24 cellular contexts compared by ENCODE assay signal in the genomic region with DNA sequence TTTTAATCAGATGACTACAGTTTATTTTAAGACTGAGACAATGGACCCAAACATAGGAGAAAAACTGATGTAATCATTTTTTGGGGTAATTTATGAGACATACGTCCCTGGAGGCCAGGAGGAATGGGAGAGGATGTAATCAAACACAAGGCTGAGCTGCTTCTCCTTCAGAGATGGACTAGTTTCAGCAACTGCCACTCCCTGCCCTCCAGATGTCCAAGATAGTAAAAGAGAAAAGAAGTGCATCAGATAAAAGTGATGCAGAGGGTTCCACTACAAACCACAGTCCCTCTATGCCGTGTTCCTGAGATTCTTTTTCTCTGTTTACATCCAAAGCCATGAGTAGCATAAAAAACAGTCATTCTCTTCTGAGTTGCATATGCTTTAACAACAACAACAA.
DNase-seq lines count a peak whose midpoint lies in the region; ATAC-seq, FAIRE-seq and TF ChIP-seq lines count a peak whose summit lies in the region.
"Had no signal": no experiment of that assay in that cellular context is flagged by ENCODE, and none has a peak within 500 bp of the region (broad histone marks: within the 10 kb centered on the region; RNA-seq: fewer than 3 reads in every experiment).

No MANE protein-coding gene starts in this region.

- H2BK12ac ChIP-seq in trophoblast cell (ENCODE audit: low read length), result no peak overlapping the region

- FAIRE-seq in GM12891 (lab: Jason Lieb, UNC), result no peak
- FAIRE-seq: colon, D721Med had no signal

- H3K9me1 ChIP-seq in IMR-90 (ENCODE audit: insufficient read depth, low read length), result peaks cover 2% of the 10 kb centered on the region; the same call in 1 of the 2 replicates

- no peak overlapping the region for H3K27ac Mint-ChIP-seq in naive thymus-derived CD8-positive, alpha-beta T cell
- H3K27ac Mint-ChIP-seq: activated CD4-positive, alpha-beta T cell treated with anti-CD3 and anti-CD28 coated beads for 36 hours; activated CD8-positive, alpha-beta T cell treated with anti-CD3 and anti-CD28 coated beads, Interleukin-2, amount 10 ng/mL, durations not matched to agents 7 days and 5 days; activated naive CD4-positive, alpha-beta T cell treated with anti-CD3 and anti-CD28 coated beads, Interleukin-2, amount 50 U/mL, for 72 hours; immature natural killer cell had no signal

- H3K27me3 ChIP-seq in BLaER1, result no peaks in the 10 kb centered on the region
- H3K27me3 ChIP-seq in IMR-90 (ENCODE audit: control insufficient read depth, insufficient read depth, low read length), result peaks cover 15% of the 10 kb centered on the region
- H3K27me3 ChIP-seq in osteoblast (ENCODE audit: insufficient read depth, low read length), result no peaks in the 10 kb centered on the region
- H3K27me3 ChIP-seq in trophoblast cell (ENCODE audit: insufficient read depth, low read length), result no peaks in the 10 kb centered on the region
- H3K27me3 ChIP-seq: transverse colon had no signal

- no peak overlapping the region for H4K12ac ChIP-seq in trophoblast cell (ENCODE audit: low read depth, low read length)

- H4K91ac ChIP-seq in IMR-90 (ENCODE audit: insufficient read depth, low read depth, low read length), result peak overlapping the region; percentile 0; the same call in 1 of the 2 replicates
- H4K91ac ChIP-seq in trophoblast cell (ENCODE audit: low read depth, low read length), result no peak overlapping the region

- intact Hi-C loops in IMR-90 (cut with micrococcal nuclease), result no loop called here

- H3K14ac ChIP-seq in IMR-90 (replicated peaks; ENCODE audit: low read depth, low read length), result peak overlapping the region; percentile 2
- H3K14ac ChIP-seq in trophoblast cell (ENCODE audit: low read length), result no peak overlapping the region

- H3K18ac ChIP-seq in IMR-90 (ENCODE audit: low read depth, low read length), result peak overlapping the region; percentile 79
- no peak overlapping the region for H3K18ac ChIP-seq in trophoblast cell (ENCODE audit: low read length)

- H3K27ac ChIP-seq in BLaER1 (no peak overlapping the region), IMR-90 (ENCODE audit: insufficient read depth, low read length) (no peak overlapping the region), osteoblast (ENCODE audit: low read depth, low read length) (peak overlapping the region; percentile 75), trophoblast cell (ENCODE audit: low read depth, low read length) (no peak overlapping the region)
- H3K27ac ChIP-seq: KMS-11, RWPE1, transverse colon had no signal

- 0 out of 2 replicates have a peak overlapping the region, but pooled peaks have one; percentile 10 for H3K4me2 ChIP-seq in BLaER1
- H3K4me2 ChIP-seq in IMR-90 (ENCODE audit: low read depth, low read length), result no peak overlapping the region; the same call in 1 of the 2 replicates
- H3K4me2 ChIP-seq in osteoblast (ENCODE audit: insufficient read depth, low read length), result peak overlapping the region; percentile 29
- no peak overlapping the region for H3K4me2 ChIP-seq in trophoblast cell (ENCODE audit: low read length)
- H3K4me2 ChIP-seq: KMS-11 had no signal

- H2BK15ac ChIP-seq in IMR-90 (ENCODE audit: low read depth, low read length), result peak overlapping the region; percentile 46; the same call in 1 of the 3 replicates

- DNase-seq in IMR-90 (no peak), fibroblast of gingiva (ENCODE audit: low read depth) (peak; percentile 16), osteoblast (ENCODE audit: insufficient read length, low spot score, missing footprints) (no peak), GM12891 (ENCODE audit: insufficient read length, low spot score) (no peak), trophoblast cell (no peak)
- DNase-seq in naive thymus-derived CD8-positive, alpha-beta T cell, result no peak
- DNase-seq: activated CD8-positive, alpha-beta T cell treated with anti-CD3 and anti-CD28 coated beads, Interleukin-2, amount 10 ng/mL, durations not matched to agents 7 days and 5 days; CD4-positive, CD25-positive, alpha-beta regulatory T cell; effector CD8-positive, alpha-beta T cell; immature natural killer cell; mesendoderm; NCI-H1436 treated with DMSO at 0.1 percent for 48 hours; NCI-H446 treated with DMSO at 0.1 percent for 48 hours; nucleus accumbens; stimulated activated CD8-positive, alpha-beta memory T cell treated with anti-CD3 and anti-CD28 coated beads, Interleukin-4, amount 100 ng/mL, for 48 hours; transverse colon had no signal

- peak overlapping the region; percentile 70 for H4K5ac ChIP-seq in IMR-90 (ENCODE audit: low read depth, low read length)

- H2AFZ ChIP-seq in IMR-90 (replicated peaks; ENCODE audit: low read length, poor library complexity), result no peak overlapping the region
- no peak overlapping the region for H2AFZ ChIP-seq in osteoblast (ENCODE audit: low read length)
- no peak overlapping the region for H2AFZ ChIP-seq in trophoblast cell (ENCODE audit: insufficient read depth, low read length, poor library complexity)

- H3K27me3 Mint-ChIP-seq in naive thymus-derived CD8-positive, alpha-beta T cell, result peaks cover 4 to 32% (median 16%) of the 10 kb centered on the region in 5 donors

- no peak for TF ChIP-seq CTCF in IMR-90 (conservative IDR thresholded peaks at IDR 0.05; ENCODE audit: low read depth, low read length)
- TF ChIP-seq CTCF in osteoblast (IDR thresholded peaks at IDR 0.05; ENCODE audit: extremely low read depth, low read depth, low read length), result no peak

- BruUV-seq in IMR-90 (replicated peaks; lab: Mats Ljungman, UMichigan), result no TSS peak

- TF ChIP-seq POLR2A in IMR-90 (IDR thresholded peaks at IDR 0.05; ENCODE audit: low read depth, low read length) (no peak), GM12891 (IDR thresholded peaks at IDR 0.05; ENCODE audit: low read depth, low read length) (no peak)

- no peak overlapping the region for H3K9ac ChIP-seq in BLaER1
- no peak overlapping the region for H3K9ac ChIP-seq in IMR-90 (ENCODE audit: low read depth, low read length)
- H3K9ac ChIP-seq in trophoblast cell (ENCODE audit: low read length), result no peak overlapping the region
- H3K9ac ChIP-seq: KMS-11 had no signal

- H2BK120ac ChIP-seq in IMR-90 (ENCODE audit: low read depth, low read length), result peak overlapping the region; percentile 82
- no peak overlapping the region for H2BK120ac ChIP-seq in trophoblast cell (ENCODE audit: insufficient read depth, low read length, poor library complexity)

- H3K79me2 ChIP-seq in osteoblast (ENCODE audit: insufficient read depth, low read length), result no peaks in the 10 kb centered on the region
- H3K79me2 ChIP-seq in trophoblast cell (ENCODE audit: control insufficient read depth, insufficient read depth, low read length, poor library complexity), result no peaks in the 10 kb centered on the region

- peak overlapping the region; percentile 79 for H2AK5ac ChIP-seq in IMR-90 (ENCODE audit: low read depth, low read length)
- H2AK5ac ChIP-seq in trophoblast cell (ENCODE audit: low read length), result no peak overlapping the region

- no peaks in the 10 kb centered on the region for H3K9me3 ChIP-seq in BLaER1
- no peaks in the 10 kb centered on the region for H3K9me3 ChIP-seq in IMR-90 (ENCODE audit: control insufficient read depth, insufficient read depth, low read length)
- H3K9me3 ChIP-seq in osteoblast (ENCODE audit: low read depth, low read length), result no peaks in the 10 kb centered on the region
- H3K9me3 ChIP-seq in trophoblast cell (ENCODE audit: insufficient read depth, low read depth, low read length), result no peaks in the 10 kb centered on the region
- H3K9me3 ChIP-seq: HAP-1, transverse colon had no signal

- dilution Hi-C loops in IMR-90 (cut with HindIII; ENCODE audit: low sequenced_read_pairs, unreplicated experiment), result no loop called here

- H2BK5ac ChIP-seq in IMR-90 (ENCODE audit: low read depth, low read length, poor library complexity, severe bottlenecking) (no peak overlapping the region), trophoblast cell (ENCODE audit: low read depth, low read length, poor library complexity) (no peak overlapping the region)

- in situ Hi-C loops in IMR-90 (cut with MboI; ENCODE audit: low sequenced_read_pairs), result no loop called here

- H3K4me3 ChIP-seq in BLaER1, result no peak overlapping the region
- no peak overlapping the region for H3K4me3 ChIP-seq in IMR-90 (ENCODE audit: insufficient read depth, low read depth, low read length)
- no peak overlapping the region for H3K4me3 ChIP-seq in osteoblast (ENCODE audit: insufficient read depth, low read length)
- no peak overlapping the region for H3K4me3 ChIP-seq in trophoblast cell (ENCODE audit: low read depth, low read length)
- H3K4me3 ChIP-seq: HAP-1, transverse colon had no signal

- peak overlapping the region; percentile 14; the same call in 1 of the 2 replicates for H3K23ac ChIP-seq in IMR-90 (ENCODE audit: low read depth, low read length)
- H3K23ac ChIP-seq in trophoblast cell (ENCODE audit: low read length), result no peak overlapping the region

- CTCF ChIA-PET in IMR-90 (lab: Yijun Ruan, JAX), result interaction anchor here (0.6 kb wide), 1 partner anchor 744 kb away, joined by 3 read pairs; no protein-coding TSS in a partner anchor

- peak overlapping the region; percentile 73 for H2BK20ac ChIP-seq in IMR-90 (ENCODE audit: low read depth, low read length)

- peaks cover 16% of the 10 kb centered on the region; the same call in 1 of the 2 replicates for H3K4me1 ChIP-seq in BLaER1
- peaks cover 9% of the 10 kb centered on the region for H3K4me1 ChIP-seq in IMR-90 (ENCODE audit: control insufficient read depth, insufficient read depth, low read length)
- peaks cover 21% of the 10 kb centered on the region for H3K4me1 ChIP-seq in osteoblast (ENCODE audit: insufficient read depth, low read length)
- no peaks in the 10 kb centered on the region for H3K4me1 ChIP-seq in trophoblast cell (ENCODE audit: control insufficient read depth in 1 of 2, insufficient read depth in 2 of 2, low read length in 2 of 2)
- H3K4me1 ChIP-seq: HAP-1 had no signal

- H3K36me3 ChIP-seq in BLaER1, result no peaks in the 10 kb centered on the region
- no peaks in the 10 kb centered on the region for H3K36me3 ChIP-seq in IMR-90 (ENCODE audit: control insufficient read depth, insufficient read depth, low read length)
- H3K36me3 ChIP-seq in osteoblast (ENCODE audit: insufficient read depth, low read length), result no peaks in the 10 kb centered on the region
- no peaks in the 10 kb centered on the region for H3K36me3 ChIP-seq in trophoblast cell (ENCODE audit: control insufficient read depth in 1 of 2, insufficient read depth in 2 of 2, low read length in 2 of 2)
- H3K36me3 ChIP-seq: HAP-1, transverse colon had no signal

- H4K20me1 ChIP-seq in BLaER1, result no peaks in the 10 kb centered on the region
- H4K20me1 ChIP-seq in IMR-90 (ENCODE audit: insufficient read depth, low read length), result no peaks in the 10 kb centered on the region
- no peaks in the 10 kb centered on the region for H4K20me1 ChIP-seq in osteoblast (ENCODE audit: insufficient read depth, low read length)

- no peak overlapping the region for H3K56ac ChIP-seq in IMR-90 (ENCODE audit: extremely low read depth, insufficient read depth, low read length)

- TF ChIP-seq RAD21 in IMR-90 (IDR thresholded peaks at IDR 0.05; ENCODE audit: low read length), result no peak

- no peaks in the 10 kb centered on the region for H3K4me1 Mint-ChIP-seq in naive thymus-derived CD8-positive, alpha-beta T cell
- H3K4me1 Mint-ChIP-seq: CD4-positive, CD25-positive, alpha-beta regulatory T cell; immature natural killer cell had no signal

- POLR2A ChIA-PET in IMR-90 (lab: Charles Lee; ENCODE audit: unreplicated experiment), result no interaction called here
- POLR2A ChIA-PET in naive thymus-derived CD8-positive, alpha-beta T cell (lab: Charles Lee), result no interaction called here

- H3K79me1 ChIP-seq in IMR-90 (ENCODE audit: low read depth in 1 of 2, low read length in 2 of 2) (no peaks in the 10 kb centered on the region), trophoblast cell (ENCODE audit: low read length) (no peaks in the 10 kb centered on the region)

- no peak for ATAC-seq in IMR-90 (ENCODE audit: low read depth)
- no peak for ATAC-seq in naive thymus-derived CD8-positive, alpha-beta T cell
- ATAC-seq: activated CD4-positive, alpha-beta T cell treated with anti-CD3 and anti-CD28 coated beads for 36 hours; activated CD8-positive, alpha-beta T cell treated with anti-CD3 and anti-CD28 coated beads, Interleukin-2, amount 10 ng/mL, durations not matched to agents 7 days and 5 days had no signal

- H3K4ac ChIP-seq in IMR-90 (ENCODE audit: low read depth, low read length) (peak overlapping the region; percentile 72), trophoblast cell (ENCODE audit: low read depth, low read length) (no peak overlapping the region)

- peak overlapping the region in 1 of 2 experiments; percentile 52; a peak in 1 of 4 replicates for H4K8ac ChIP-seq in IMR-90 (ENCODE audit: low read depth in 2 of 2, low read length in 2 of 2)
- no peak overlapping the region for H4K8ac ChIP-seq in trophoblast cell (ENCODE audit: low read depth, low read length)

- H3K36me3 Mint-ChIP-seq in naive thymus-derived CD8-positive, alpha-beta T cell, result no peaks in the 10 kb centered on the region
- H3K36me3 Mint-ChIP-seq: activated naive CD4-positive, alpha-beta T cell treated with anti-CD3 and anti-CD28 coated beads, Interleukin-2, amount 50 U/mL, for 72 hours; CD4-positive, CD25-positive, alpha-beta regulatory T cell; immature natural killer cell had no signal

- WGBS in IMR-90 (ENCODE audit: extremely low coverage in 2 of 2, insufficient read length in 1 of 2), 2 experiments, result no CpG with 5 or more reads among the region's 2 CpGs
- WGBS in trophoblast cell (ENCODE audit: extremely low coverage, insufficient coverage, insufficient read length), result no CpG with 5 or more reads among the region's 2 CpGs

- no peak overlapping the region for H3K4me3 Mint-ChIP-seq in naive thymus-derived CD8-positive, alpha-beta T cell
- H3K4me3 Mint-ChIP-seq: activated CD4-positive, alpha-beta T cell treated with anti-CD3 and anti-CD28 coated beads for 36 hours; activated CD8-positive, alpha-beta T cell treated with anti-CD3 and anti-CD28 coated beads, Interleukin-2, amount 10 ng/mL, durations not matched to agents 7 days and 5 days; CD4-positive, CD25-positive, alpha-beta regulatory T cell; immature natural killer cell had no signal

- no peaks in the 10 kb centered on the region for H3K9me3 Mint-ChIP-seq in naive thymus-derived CD8-positive, alpha-beta T cell
- H3K9me3 Mint-ChIP-seq: activated naive CD4-positive, alpha-beta T cell treated with anti-CD3 and anti-CD28 coated beads, Interleukin-2, amount 50 U/mL, for 72 hours; immature natural killer cell had no signal

- no peak overlapping the region for H2AK9ac ChIP-seq in IMR-90 (replicated peaks; ENCODE audit: low read depth, low read length, poor library complexity)

Comparison
In these comparisons a context has a peak if more than half of its experiments do, and no peak if none do; other contexts are left out.
1. H3K4me2 ChIP-seq: peak in BLaER1 (single experiment) and osteoblast (single experiment); none in IMR-90 (single experiment) and trophoblast cell (single experiment).